ENCODE assay signal across 31 cellular contexts in the genomic region with DNA sequence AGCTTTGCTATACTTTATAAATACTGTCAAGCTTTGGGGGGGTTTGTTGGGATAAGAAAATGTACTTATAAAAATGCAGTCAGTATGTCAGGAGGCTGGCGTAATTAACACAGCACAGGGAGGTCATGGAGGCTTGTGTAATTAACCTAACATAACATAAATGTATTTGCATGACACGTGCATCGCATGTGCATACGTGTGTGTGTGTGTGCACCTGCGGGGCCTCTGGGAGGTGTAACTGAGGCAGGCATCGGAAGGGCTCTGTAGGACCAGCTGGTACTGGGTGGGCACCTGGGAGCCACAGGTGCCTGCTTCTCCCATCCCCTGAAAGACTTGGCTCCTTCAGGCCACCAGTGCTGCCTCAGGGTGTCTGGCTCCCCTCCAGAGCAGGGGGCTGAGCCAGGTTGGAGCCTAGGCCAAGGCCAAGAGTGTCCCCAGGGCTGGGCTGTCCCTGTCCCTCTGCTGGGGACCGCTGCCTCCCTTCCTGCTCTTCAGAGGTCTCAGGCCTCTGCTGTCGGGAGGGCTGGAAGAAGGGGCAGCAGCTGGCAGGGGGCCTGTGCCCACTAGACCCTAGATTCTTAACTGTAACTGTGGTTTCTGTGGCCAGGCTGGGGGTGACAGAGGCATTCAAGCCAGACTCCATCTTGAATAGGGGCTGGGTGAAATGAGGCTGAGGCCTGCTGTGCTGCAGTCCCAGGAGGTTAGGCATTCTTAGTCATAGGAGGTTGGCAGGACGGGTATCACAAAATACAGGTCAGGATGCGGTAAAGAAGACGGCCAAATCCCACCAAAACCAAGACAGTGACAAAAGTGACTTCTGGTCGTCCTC. TPM values are rescaled to one million over a fixed set of nuclear protein-coding genes. Genes with fewer than 3 reads are reported as not detected.
DNase-seq lines count a peak whose midpoint lies in the region; ATAC-seq lines count a peak whose summit lies in the region.
"Had no signal": no experiment of that assay in that cellular context is flagged by ENCODE, and none has a peak within 500 bp of the region (broad histone marks: within the 10 kb centered on the region; RNA-seq: fewer than 3 reads in every experiment).

No MANE protein-coding gene starts in this region.

- ATAC-seq in esophagus mucosa = no peak
- ATAC-seq: A549; activated T-cell treated with anti-CD3 and anti-CD28 coated beads, Interleukin-2, amount 50 U/mL, for 4 hours; foreskin keratinocyte; left lung; natural killer cell; sciatic nerve had no signal

- peak; percentile 41 for DNase-seq in activated CD8-positive, alpha-beta memory T cell treated with anti-CD3 and anti-CD28 coated beads for 24 hours
- DNase-seq in activated CD8-positive, alpha-beta memory T cell treated with anti-CD3 and anti-CD28 coated beads, Interleukin-2, amount 50 U/mL, for 4 hours = no peak
- peak; percentile 28 for DNase-seq in activated CD8-positive, alpha-beta memory T cell treated with anti-CD3 and anti-CD28 coated beads, Interleukin-2, amount 50 U/mL, for 48 hours
- peak; percentile 65 for DNase-seq in mesenteric fat pad (ENCODE audit: low spot score)
- DNase-seq in C1 segment of cervical spinal cord (lab: John Stamatoyannopoulos, UW) = no peak
- no peak for DNase-seq in pons (ENCODE audit: low spot score)
- DNase-seq in stimulated activated CD4-positive, alpha-beta T cell treated with anti-CD3 and anti-CD28 coated beads, Interleukin-4, amount 100 ng/mL, for 1 hour = no peak
- DNase-seq: activated CD4-positive, alpha-beta T cell treated with anti-CD3 and anti-CD28 coated beads, Interleukin-2, amount 50 U/mL, for 4 hours; activated naive CD4-positive, alpha-beta T cell; activated T-cell treated with anti-CD3 and anti-CD28 coated beads, Interleukin-2, amount 50 U/mL, for 4 hours; BE2C; COR-L47; DMS79 treated with DMSO at 0.1 percent for 48 hours; effector CD8-positive, alpha-beta T cell; erythroblast; foreskin keratinocyte; immature natural killer cell; Kasumi-1; midbrain; natural killer cell; NCI-H1048; NCI-H187 treated with DMSO at 0.1 percent for 48 hours; NCI-H69; posterior cingulate gyrus; stimulated activated CD4-positive, alpha-beta T cell treated with anti-CD3 and anti-CD28 coated beads, Interleukin-15, amount 100 ng/mL, for 24 hours; WERI-Rb-1 had no signal

RNA-seq across cellular contexts. Expression of a gene that starts 9.0 kb away (rescaled TPM):
- total RNA-seq in mesenteric fat pad = 1.2 TPM
- total RNA-seq in esophagus mucosa = 0.16 TPM
- total RNA-seq: activated T-cell treated with anti-CD3 and anti-CD28 coated beads, Interleukin-2, amount 50 U/mL, for 4 hours; foreskin keratinocyte; hepatocyte; left lung; natural killer cell; sciatic nerve had no signal

RNA-seq across cellular contexts. Expression of a gene that starts 28.1 kb away (rescaled TPM):
- 27.9 TPM for total RNA-seq in mesenteric fat pad
- 0.12 TPM for total RNA-seq in esophagus mucosa
- total RNA-seq: activated T-cell treated with anti-CD3 and anti-CD28 coated beads, Interleukin-2, amount 50 U/mL, for 4 hours; foreskin keratinocyte; hepatocyte had no signal

Comparison
In these comparisons a context has a peak if more than half of its experiments do, and no peak if none do; other contexts are left out.
1. DNase-seq: peak in activated CD8-positive, alpha-beta memory T cell treated with anti-CD3 and anti-CD28 coated beads for 24 hours (single experiment), activated CD8-positive, alpha-beta memory T cell treated with anti-CD3 and anti-CD28 coated beads, Interleukin-2, amount 50 U/mL, for 48 hours (single experiment) and mesenteric fat pad (single experiment); none in activated CD8-positive, alpha-beta memory T cell treated with anti-CD3 and anti-CD28 coated beads, Interleukin-2, amount 50 U/mL, for 4 hours (single experiment), C1 segment of cervical spinal cord (0 of 14), pons (single experiment) and stimulated activated CD4-positive, alpha-beta T cell treated with anti-CD3 and anti-CD28 coated beads, Interleukin-4, amount 100 ng/mL, for 1 hour (single experiment).
2. RNA of a gene that starts 28.1 kb away (total RNA-seq): 27.9 TPM in mesenteric fat pad (single experiment); 0.12 TPM in esophagus mucosa (single experiment); every median in the first group is over 10 times any median in the second.